Comparison of ENCODE assay signal across 21 cellular contexts in genomic region chr2:15685143-15685542, GRCh38.
DNase-seq lines count a peak whose midpoint lies in the region.
"Had no signal": no experiment of that assay in that cellular context is flagged by ENCODE, and none has a peak within 500 bp of the region (broad histone marks: within the 10 kb centered on the region; RNA-seq: fewer than 3 reads in every experiment).

No MANE protein-coding gene starts in this region.

- peak; percentile 94 for DNase-seq in SK-N-DZ (ENCODE audit: low spot score)
- no peak for DNase-seq in NCI-H146 treated with DMSO at 0.1 percent for 48 hours (lab: John Stamatoyannopoulos, UW; ENCODE audit: unreplicated experiment)
- DNase-seq: 8988T; ACHN; AML-193; BE2C; C1 segment of cervical spinal cord; Calu3; CD4-positive, alpha-beta memory T cell; CD4-positive, alpha-beta T cell; CD4-positive, CD25-positive, alpha-beta regulatory T cell; CD8-positive, alpha-beta memory T cell; CD8-positive, alpha-beta T cell; COR-L47; DMS 273 treated with DMSO at 0.1 percent for 48 hours; DMS153; DMS53; DMS79; DMS79 treated with DMSO at 0.1 percent for 48 hours; DND-41; EL had no signal
